15 cellular contexts compared by ENCODE assay signal in the genomic region with DNA sequence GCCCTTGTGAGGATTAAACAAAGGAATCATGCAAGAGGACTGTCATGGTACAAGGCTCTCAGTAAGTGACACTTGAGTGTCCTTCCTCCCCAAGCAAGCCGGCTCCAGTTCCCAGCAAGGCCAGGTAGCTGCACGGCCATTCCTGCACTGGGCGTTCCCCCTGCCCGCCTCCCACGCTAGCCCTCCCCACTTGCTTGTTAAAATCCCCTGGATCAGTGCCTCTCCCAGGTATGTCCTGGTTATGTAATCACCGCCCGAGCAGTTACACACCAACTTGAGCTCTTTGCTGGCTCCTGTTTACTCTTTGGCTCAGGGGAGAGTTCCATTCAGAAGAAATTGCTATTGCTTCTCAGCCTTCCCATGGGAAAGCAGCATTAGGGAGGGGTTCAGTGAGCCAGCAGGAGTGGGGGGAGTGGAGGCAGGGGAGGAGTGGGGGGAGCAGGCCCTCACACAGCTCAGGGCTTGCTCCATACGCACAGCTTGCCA. TPM values are rescaled to one million over a fixed set of nuclear protein-coding genes. Genes with fewer than 3 reads are reported as not detected.
DNase-seq lines count a peak whose midpoint lies in the region; ATAC-seq and TF ChIP-seq lines count a peak whose summit lies in the region.
"Had no signal": no experiment of that assay in that cellular context is flagged by ENCODE, and none has a peak within 500 bp of the region (broad histone marks: within the 10 kb centered on the region; RNA-seq: fewer than 3 reads in every experiment).

No MANE protein-coding gene starts in this region.

- WGBS in spleen, 5 donors, result 74 to 85% (median 82%) methylated on average over 8 of the region's 8 CpGs
- 48 to 52% methylated on average over 8 of the region's 8 CpGs for WGBS in aorta, 2 donors

- H3K4me1 ChIP-seq in spleen (peaks cover 0 to 8% (median 0%) of the 10 kb centered on the region in 6 donors), aorta (ENCODE audit: control insufficient read depth in 1 of 2, insufficient read depth in 2 of 2, low read length in 2 of 2) (no peaks in the 10 kb centered on the region)
- H3K4me1 ChIP-seq: SJSA1 had no signal

- intact Hi-C loops in spleen (cut with DNase I; ENCODE audit: low total_unique reads), result no loop called here
- intact Hi-C loops in aorta (cut with DNase I), result no loop called here

- peaks cover 0 to 10% (median 0%) of the 10 kb centered on the region in 7 donors for H3K27me3 ChIP-seq in spleen (replicated peaks in 1 of 7)
- no peaks in the 10 kb centered on the region for H3K27me3 ChIP-seq in aorta (ENCODE audit: control insufficient read depth in 1 of 2, insufficient read depth in 2 of 2, low read length in 1 of 2)

- TF ChIP-seq EP300 in Ishikawa (IDR thresholded peaks at IDR 0.05; ENCODE audit: borderline replicate concordance), result peak; percentile 99

- ATAC-seq in aorta (ENCODE audit: low FRiP score), result no peak
- ATAC-seq: K562 had no signal

- H3K9me3 ChIP-seq in spleen, result no peaks in the 10 kb centered on the region
- H3K9me3 ChIP-seq in aorta (ENCODE audit: control insufficient read depth, low read length), result no peaks in the 10 kb centered on the region
- H3K9me3 ChIP-seq: SJSA1 had no signal

- H3K36me3 ChIP-seq in spleen (no peaks in the 10 kb centered on the region), aorta (ENCODE audit: control insufficient read depth in 1 of 2, insufficient read depth in 2 of 2, low read length in 1 of 2) (no peaks in the 10 kb centered on the region)
- H3K36me3 ChIP-seq: SJSA1 had no signal

- DNase-seq in SW480 (ENCODE audit: low spot score) (peak; percentile 85), left kidney (ENCODE audit: low read depth, low spot score) (peak; percentile 93), spleen (peak; percentile 54), aorta (no peak), RPMI8226 (no peak), iPS-NIHi7 (ENCODE audit: extremely low spot score) (no peak)
- DNase-seq: activated effector memory CD4-positive, alpha-beta T cell treated with anti-CD3 and anti-CD28 coated beads, Interleukin-2, amount 50 U/mL, for 16 hours; CD4-positive, alpha-beta memory T cell; foreskin fibroblast; NCI-H1694; NCI-H82; stimulated activated CD4-positive, alpha-beta T cell treated with anti-CD3 and anti-CD28 coated beads, Interleukin-2, amount 100 ng/mL, for 48 hours had no signal

- TF ChIP-seq RAD21 in Ishikawa (IDR thresholded peaks at IDR 0.05; ENCODE audit: low read depth), result 0 out of 2 replicates have a peak, but pooled peaks have one; percentile 29

- H3K4me3 ChIP-seq in spleen (no peak overlapping the region), aorta (ENCODE audit: low read length in 2 of 2) (no peak overlapping the region)
- H3K4me3 ChIP-seq: K562, SJSA1 had no signal

- TF ChIP-seq CTCF in spleen (IDR thresholded peaks at IDR 0.05 in 8 of 11, conservative IDR thresholded peaks at IDR 0.05 in 3 of 11), result no peak

- H3K27ac ChIP-seq in spleen (no peak overlapping the region), aorta (ENCODE audit: low read depth in 1 of 2, low read length in 2 of 2) (no peak overlapping the region)
- H3K27ac ChIP-seq: SJSA1 had no signal

- TF ChIP-seq POLR2A in spleen (IDR thresholded peaks at IDR 0.05), result no peak

TF ChIP-seq in Ishikawa, 13 proteins besides CTCF, POLR2A, EP300 and RAD21:
- TF ChIP-seq EGR1 (IDR thresholded peaks at IDR 0.05), result peak; percentile 99
- no peak for TF ChIP-seq CREB1 (IDR thresholded peaks at IDR 0.05; ENCODE audit: low read depth)
- TF ChIP-seq FOXM1 (IDR thresholded peaks at IDR 0.05; ENCODE audit: borderline replicate concordance, low read depth), result peak; percentile 97
- TF ChIP-seq, protein P1, sequence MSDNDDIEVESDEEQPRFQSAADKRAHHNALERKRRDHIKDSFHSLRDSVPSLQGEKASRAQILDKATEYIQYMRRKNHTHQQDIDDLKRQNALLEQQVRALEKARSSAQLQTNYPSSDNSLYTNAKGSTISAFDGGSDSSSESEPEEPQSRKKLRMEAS (IDR thresholded peaks at IDR 0.05), result peak; percentile 77
- TF ChIP-seq TAF1 (IDR thresholded peaks at IDR 0.05; ENCODE audit: low read depth), result no peak
- peak; percentile 72 for TF ChIP-seq YY1 (IDR thresholded peaks at IDR 0.05; ENCODE audit: low read depth)
- TF ChIP-seq, protein P2, sequence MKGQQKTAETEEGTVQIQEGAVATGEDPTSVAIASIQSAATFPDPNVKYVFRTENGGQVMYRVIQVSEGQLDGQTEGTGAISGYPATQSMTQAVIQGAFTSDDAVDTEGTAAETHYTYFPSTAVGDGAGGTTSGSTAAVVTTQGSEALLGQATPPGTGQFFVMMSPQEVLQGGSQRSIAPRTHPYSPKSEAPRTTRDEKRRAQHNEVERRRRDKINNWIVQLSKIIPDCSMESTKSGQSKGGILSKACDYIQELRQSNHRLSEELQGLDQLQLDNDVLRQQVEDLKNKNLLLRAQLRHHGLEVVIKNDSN (IDR thresholded peaks at IDR 0.05), result no peak
- peak; percentile 96 for TF ChIP-seq CEBPB (IDR thresholded peaks at IDR 0.05)
- TF ChIP-seq NFIC (IDR thresholded peaks at IDR 0.05), result peak; percentile 97
- TF ChIP-seq ZBTB7A (IDR thresholded peaks at IDR 0.05; ENCODE audit: low read depth), result 0 out of 2 replicates have a peak, but pooled peaks have one; percentile 27
- TF ChIP-seq TEAD4 (IDR thresholded peaks at IDR 0.05), result peak; percentile 98
- TF ChIP-seq TCF12 (IDR thresholded peaks at IDR 0.05; ENCODE audit: low read depth), result peak; percentile 99

RNA-seq across cellular contexts. Expression of a gene that starts 19.4 kb away (rescaled TPM):
- total RNA-seq in spleen, result 1 to 10 TPM in 2 of 7 donors, under 1 TPM in 3, not detected in 2; 0.36 to 1.4 (median 0.52) TPM
- polyA plus RNA-seq in spleen, result under 1 TPM; 0.06 to 0.43 (median 0.12) TPM
- total RNA-seq in aorta, result under 1 TPM in 1 of 2 donors, not detected in 1; 0.52 TPM
- polyA plus RNA-seq in aorta, result not detected
- total RNA-seq: CD4-positive, alpha-beta memory T cell had no signal
- polyA plus RNA-seq: CD4-positive, alpha-beta memory T cell had no signal

Comparison
In these comparisons a context has a peak if more than half of its experiments do, and no peak if none do; other contexts are left out.
1. DNase-seq: peak in SW480 (single experiment), left kidney (single experiment) and spleen (single experiment); none in aorta (0 of 2), RPMI8226 (single experiment) and iPS-NIHi7 (single experiment).